Comparison of ENCODE assay signal across 1 cellular context in genomic region chr12:28190321-28191017, GRCh38.
A peak's percentile ranks its signal among the peaks of the same experiment; 100 is the strongest.
TF ChIP-seq lines count a peak whose summit lies in the region.

A gene with protein sequence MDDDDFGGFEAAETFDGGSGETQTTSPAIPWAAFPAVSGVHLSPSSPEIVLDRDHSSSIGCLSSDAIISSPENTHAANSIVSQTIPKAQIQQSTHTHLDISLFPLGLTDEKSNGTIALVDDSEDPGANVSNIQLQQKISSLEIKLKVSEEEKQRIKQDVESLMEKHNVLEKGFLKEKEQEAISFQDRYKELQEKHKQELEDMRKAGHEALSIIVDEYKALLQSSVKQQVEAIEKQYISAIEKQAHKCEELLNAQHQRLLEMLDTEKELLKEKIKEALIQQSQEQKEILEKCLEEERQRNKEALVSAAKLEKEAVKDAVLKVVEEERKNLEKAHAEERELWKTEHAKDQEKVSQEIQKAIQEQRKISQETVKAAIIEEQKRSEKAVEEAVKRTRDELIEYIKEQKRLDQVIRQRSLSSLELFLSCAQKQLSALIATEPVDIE (plus strand): TSS chr12:28190456. CDS start chr12:28257216, 66,760 bp downstream.

TF ChIP-seq in HepG2, 621 proteins besides CTCF, POLR2A, EP300 and RAD21 (continued from another document and continues in another):
- TF ChIP-seq ZBTB4 (CRISPR knock-in tag; IDR thresholded peaks at IDR 0.05; ENCODE audit: borderline replicate concordance), result peak; percentile 65; the same call in 1 of the 2 replicates
- TF ChIP-seq, protein P1, sequence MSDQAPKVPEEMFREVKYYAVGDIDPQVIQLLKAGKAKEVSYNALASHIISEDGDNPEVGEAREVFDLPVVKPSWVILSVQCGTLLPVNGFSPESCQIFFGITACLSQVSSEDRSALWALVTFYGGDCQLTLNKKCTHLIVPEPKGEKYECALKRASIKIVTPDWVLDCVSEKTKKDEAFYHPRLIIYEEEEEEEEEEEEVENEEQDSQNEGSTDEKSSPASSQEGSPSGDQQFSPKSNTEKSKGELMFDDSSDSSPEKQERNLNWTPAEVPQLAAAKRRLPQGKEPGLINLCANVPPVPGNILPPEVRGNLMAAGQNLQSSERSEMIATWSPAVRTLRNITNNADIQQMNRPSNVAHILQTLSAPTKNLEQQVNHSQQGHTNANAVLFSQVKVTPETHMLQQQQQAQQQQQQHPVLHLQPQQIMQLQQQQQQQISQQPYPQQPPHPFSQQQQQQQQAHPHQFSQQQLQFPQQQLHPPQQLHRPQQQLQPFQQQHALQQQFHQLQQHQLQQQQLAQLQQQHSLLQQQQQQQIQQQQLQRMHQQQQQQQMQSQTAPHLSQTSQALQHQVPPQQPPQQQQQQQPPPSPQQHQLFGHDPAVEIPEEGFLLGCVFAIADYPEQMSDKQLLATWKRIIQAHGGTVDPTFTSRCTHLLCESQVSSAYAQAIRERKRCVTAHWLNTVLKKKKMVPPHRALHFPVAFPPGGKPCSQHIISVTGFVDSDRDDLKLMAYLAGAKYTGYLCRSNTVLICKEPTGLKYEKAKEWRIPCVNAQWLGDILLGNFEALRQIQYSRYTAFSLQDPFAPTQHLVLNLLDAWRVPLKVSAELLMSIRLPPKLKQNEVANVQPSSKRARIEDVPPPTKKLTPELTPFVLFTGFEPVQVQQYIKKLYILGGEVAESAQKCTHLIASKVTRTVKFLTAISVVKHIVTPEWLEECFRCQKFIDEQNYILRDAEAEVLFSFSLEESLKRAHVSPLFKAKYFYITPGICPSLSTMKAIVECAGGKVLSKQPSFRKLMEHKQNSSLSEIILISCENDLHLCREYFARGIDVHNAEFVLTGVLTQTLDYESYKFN (CRISPR knock-in tag; conservative IDR thresholded peaks at IDR 0.05), result peak; percentile 68
- peak; percentile 90; the same call in 1 of the 2 replicates for TF ChIP-seq ZSCAN20 (CRISPR knock-in tag; IDR thresholded peaks at IDR 0.05; ENCODE audit: borderline replicate concordance)
- TF ChIP-seq MTF2 (CRISPR knock-in tag; IDR thresholded peaks at IDR 0.05; ENCODE audit: borderline replicate concordance), result peak; percentile 90
- no peak for TF ChIP-seq RFX1 (IDR thresholded peaks at IDR 0.05)
- no peak for TF ChIP-seq SRSF9 (IDR thresholded peaks at IDR 0.05; ENCODE audit: borderline replicate concordance, insufficient read depth, low read depth, low read length, poor library complexity, severe bottlenecking)
- TF ChIP-seq BHLHE40 (IDR thresholded peaks at IDR 0.05; ENCODE audit: low read length), result peak; percentile 72; the same call in 1 of the 2 replicates
- TF ChIP-seq FOXK1 (CRISPR knock-in tag; IDR thresholded peaks at IDR 0.05; ENCODE audit: borderline replicate concordance, low read depth), result peak; percentile 100
- TF ChIP-seq, protein P2, sequence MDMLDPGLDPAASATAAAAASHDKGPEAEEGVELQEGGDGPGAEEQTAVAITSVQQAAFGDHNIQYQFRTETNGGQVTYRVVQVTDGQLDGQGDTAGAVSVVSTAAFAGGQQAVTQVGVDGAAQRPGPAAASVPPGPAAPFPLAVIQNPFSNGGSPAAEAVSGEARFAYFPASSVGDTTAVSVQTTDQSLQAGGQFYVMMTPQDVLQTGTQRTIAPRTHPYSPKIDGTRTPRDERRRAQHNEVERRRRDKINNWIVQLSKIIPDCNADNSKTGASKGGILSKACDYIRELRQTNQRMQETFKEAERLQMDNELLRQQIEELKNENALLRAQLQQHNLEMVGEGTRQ (IDR thresholded peaks at IDR 0.05; ENCODE audit: low read depth, low read length), result peak; percentile 87
- TF ChIP-seq, protein P2 (CRISPR knock-in tag; IDR thresholded peaks at IDR 0.05; ENCODE audit: borderline replicate concordance), result peak; percentile 97
- TF ChIP-seq RFX3 (CRISPR knock-in tag; IDR thresholded peaks at IDR 0.05), result no peak
- peak; percentile 97 for TF ChIP-seq NFKB2 (CRISPR knock-in tag; IDR thresholded peaks at IDR 0.05; ENCODE audit: borderline replicate concordance)
- no peak for TF ChIP-seq ETS1 (CRISPR knock-in tag; IDR thresholded peaks at IDR 0.05)
- no peak for TF ChIP-seq GPBP1L1 (CRISPR knock-in tag; IDR thresholded peaks at IDR 0.05)
- peak; percentile 84; the same call in 1 of the 2 replicates for TF ChIP-seq MED13 (CRISPR knock-in tag; IDR thresholded peaks at IDR 0.05)
- peak; percentile 90 for TF ChIP-seq SP2 (CRISPR knock-in tag; IDR thresholded peaks at IDR 0.05)
- TF ChIP-seq ARNT (IDR thresholded peaks at IDR 0.05), result no peak
- TF ChIP-seq RFXAP (CRISPR knock-in tag; IDR thresholded peaks at IDR 0.05; ENCODE audit: borderline replicate concordance), result peak; percentile 84
- TF ChIP-seq, protein P3, sequence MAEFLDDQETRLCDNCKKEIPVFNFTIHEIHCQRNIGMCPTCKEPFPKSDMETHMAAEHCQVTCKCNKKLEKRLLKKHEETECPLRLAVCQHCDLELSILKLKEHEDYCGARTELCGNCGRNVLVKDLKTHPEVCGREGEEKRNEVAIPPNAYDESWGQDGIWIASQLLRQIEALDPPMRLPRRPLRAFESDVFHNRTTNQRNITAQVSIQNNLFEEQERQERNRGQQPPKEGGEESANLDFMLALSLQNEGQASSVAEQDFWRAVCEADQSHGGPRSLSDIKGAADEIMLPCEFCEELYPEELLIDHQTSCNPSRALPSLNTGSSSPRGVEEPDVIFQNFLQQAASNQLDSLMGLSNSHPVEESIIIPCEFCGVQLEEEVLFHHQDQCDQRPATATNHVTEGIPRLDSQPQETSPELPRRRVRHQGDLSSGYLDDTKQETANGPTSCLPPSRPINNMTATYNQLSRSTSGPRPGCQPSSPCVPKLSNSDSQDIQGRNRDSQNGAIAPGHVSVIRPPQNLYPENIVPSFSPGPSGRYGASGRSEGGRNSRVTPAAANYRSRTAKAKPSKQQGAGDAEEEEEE (CRISPR knock-in tag; IDR thresholded peaks at IDR 0.05; ENCODE audit: borderline replicate concordance), result no peak
- no peak for TF ChIP-seq SMC3 (IDR thresholded peaks at IDR 0.05; ENCODE audit: low read length)
- no peak for TF ChIP-seq PLRG1 (conservative IDR thresholded peaks at IDR 0.05)
- peak; percentile 91; the same call in 1 of the 2 replicates for TF ChIP-seq ZNF225 (CRISPR knock-in tag; IDR thresholded peaks at IDR 0.05)
- TF ChIP-seq ONECUT2 (CRISPR knock-in tag; IDR thresholded peaks at IDR 0.05), result no peak
- no peak for TF ChIP-seq ZNF326 (CRISPR knock-in tag; IDR thresholded peaks at IDR 0.05; ENCODE audit: borderline replicate concordance)
- peak; percentile 13; the same call in 1 of the 2 replicates for TF ChIP-seq SIN3A (IDR thresholded peaks at IDR 0.05; ENCODE audit: borderline replicate concordance, low read depth, low read length)
- peak; percentile 50; the same call in 1 of the 2 replicates for TF ChIP-seq PATZ1 (CRISPR knock-in tag; IDR thresholded peaks at IDR 0.05)
- no peak for TF ChIP-seq MLX (CRISPR knock-in tag; IDR thresholded peaks at IDR 0.05)
- TF ChIP-seq SP1 (IDR thresholded peaks at IDR 0.05), result no peak
- TF ChIP-seq SP1 (CRISPR knock-in tag; IDR thresholded peaks at IDR 0.05), result peak; percentile 47; the same call in 1 of the 2 replicates
- TF ChIP-seq EHMT2 (IDR thresholded peaks at IDR 0.05; ENCODE audit: borderline replicate concordance, low read depth, low read length), result no peak; the same call in 1 of the 2 replicates
- no peak for TF ChIP-seq PHF21A (CRISPR knock-in tag; IDR thresholded peaks at IDR 0.05)
- no peak for TF ChIP-seq TCF7L2 (IDR thresholded peaks at IDR 0.05; ENCODE audit: low read depth, low read length)
- no peak for TF ChIP-seq NPAS2 (CRISPR knock-in tag; IDR thresholded peaks at IDR 0.05; ENCODE audit: borderline replicate concordance)
- TF ChIP-seq, protein P4, sequence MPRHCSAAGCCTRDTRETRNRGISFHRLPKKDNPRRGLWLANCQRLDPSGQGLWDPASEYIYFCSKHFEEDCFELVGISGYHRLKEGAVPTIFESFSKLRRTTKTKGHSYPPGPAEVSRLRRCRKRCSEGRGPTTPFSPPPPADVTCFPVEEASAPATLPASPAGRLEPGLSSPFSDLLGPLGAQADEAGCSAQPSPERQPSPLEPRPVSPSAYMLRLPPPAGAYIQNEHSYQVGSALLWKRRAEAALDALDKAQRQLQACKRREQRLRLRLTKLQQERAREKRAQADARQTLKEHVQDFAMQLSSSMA (CRISPR knock-in tag; IDR thresholded peaks at IDR 0.05), result peak; percentile 80; the same call in 1 of the 2 replicates
- TF ChIP-seq ZNF562 (CRISPR knock-in tag; IDR thresholded peaks at IDR 0.05; ENCODE audit: borderline replicate concordance), result no peak
- peak; percentile 63; the same call in 1 of the 2 replicates for TF ChIP-seq ZNF816 (CRISPR knock-in tag; IDR thresholded peaks at IDR 0.05; ENCODE audit: borderline replicate concordance)
- TF ChIP-seq, protein P5, sequence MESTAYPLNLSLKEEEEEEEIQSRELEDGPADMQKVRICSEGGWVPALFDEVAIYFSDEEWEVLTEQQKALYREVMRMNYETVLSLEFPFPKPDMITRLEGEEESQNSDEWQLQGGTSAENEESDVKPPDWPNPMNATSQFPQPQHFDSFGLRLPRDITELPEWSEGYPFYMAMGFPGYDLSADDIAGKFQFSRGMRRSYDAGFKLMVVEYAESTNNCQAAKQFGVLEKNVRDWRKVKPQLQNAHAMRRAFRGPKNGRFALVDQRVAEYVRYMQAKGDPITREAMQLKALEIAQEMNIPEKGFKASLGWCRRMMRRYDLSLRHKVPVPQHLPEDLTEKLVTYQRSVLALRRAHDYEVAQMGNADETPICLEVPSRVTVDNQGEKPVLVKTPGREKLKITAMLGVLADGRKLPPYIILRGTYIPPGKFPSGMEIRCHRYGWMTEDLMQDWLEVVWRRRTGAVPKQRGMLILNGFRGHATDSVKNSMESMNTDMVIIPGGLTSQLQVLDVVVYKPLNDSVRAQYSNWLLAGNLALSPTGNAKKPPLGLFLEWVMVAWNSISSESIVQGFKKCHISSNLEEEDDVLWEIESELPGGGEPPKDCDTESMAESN (CRISPR knock-in tag; conservative IDR thresholded peaks at IDR 0.05), result peak; percentile 78; the same call in 1 of the 2 replicates
- TF ChIP-seq ZNF557 (CRISPR knock-in tag; IDR thresholded peaks at IDR 0.05), result no peak; the same call in 1 of the 2 replicates
